In the genomic region with DNA sequence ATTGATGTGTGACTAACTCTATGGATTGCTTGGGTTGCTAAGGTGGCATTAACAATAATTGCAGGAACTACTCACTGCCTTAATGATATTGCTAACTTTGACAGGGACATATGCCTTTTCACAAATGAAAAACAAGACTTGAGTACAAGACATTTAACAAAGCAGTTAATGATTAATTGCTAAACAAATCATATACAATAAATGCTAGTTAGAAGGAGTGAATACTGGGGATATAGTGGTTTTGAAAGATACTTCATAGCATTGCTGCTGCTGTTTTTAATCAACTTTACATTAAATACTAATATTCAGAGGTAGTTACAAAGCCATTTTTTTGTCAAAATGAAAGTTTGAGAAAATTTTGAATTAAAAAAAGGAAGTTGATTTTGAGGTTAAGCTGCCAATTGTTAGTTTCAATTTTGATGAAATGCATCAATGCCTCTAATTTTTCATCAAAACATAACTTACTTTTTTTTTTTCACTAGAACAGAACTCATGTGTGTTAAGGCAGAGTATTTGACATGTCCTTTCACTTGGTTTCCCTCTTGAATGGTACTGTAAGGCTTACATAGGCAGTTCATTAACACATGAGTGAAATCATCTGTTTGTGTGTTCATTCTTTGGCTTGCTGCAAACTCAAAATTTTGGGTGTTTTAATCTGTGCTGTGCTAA, we compare ENCODE assay signal across 17 cellular contexts.
A peak's percentile ranks its signal among the peaks of the same experiment; 100 is the strongest.
DNase-seq lines count a peak whose midpoint lies in the region; ATAC-seq and TF ChIP-seq lines count a peak whose summit lies in the region.
"Had no signal": no experiment of that assay in that cellular context is flagged by ENCODE, and none has a peak within 500 bp of the region (broad histone marks: within the 10 kb centered on the region; RNA-seq: fewer than 3 reads in every experiment).

No MANE protein-coding gene starts in this region.

- peak; percentile 17 for DNase-seq in osteoblast (ENCODE audit: insufficient read length, low spot score, missing footprints)
- DNase-seq in BE2C = no peak
- no peak for DNase-seq in superior temporal gyrus (ENCODE audit: extremely low spot score)
- DNase-seq in HuH-7.5 (ENCODE audit: low spot score) = no peak
- no peak for DNase-seq in NOMO-1 treated with DMSO at 0.1 percent for 48 hours (lab: John Stamatoyannopoulos, UW; ENCODE audit: unreplicated experiment)
- DNase-seq: activated T-cell treated with anti-CD3 and anti-CD28 coated beads, Interleukin-2, amount 50 U/mL, for 24 hours; amygdala; CD4-positive, CD25-positive, alpha-beta regulatory T cell; mammary epithelial cell; nucleus accumbens; T-cell had no signal

- H3K79me2 ChIP-seq in osteoblast (ENCODE audit: insufficient read depth, low read length) = no peaks in the 10 kb centered on the region

- H3K27ac ChIP-seq in osteoblast (ENCODE audit: low read depth, low read length) = no peak overlapping the region
- H3K27ac ChIP-seq: suprapubic skin had no signal

- H3K9me3 ChIP-seq in osteoblast (ENCODE audit: low read depth, low read length) = no peaks in the 10 kb centered on the region
- H3K9me3 ChIP-seq in BE2C = no peaks in the 10 kb centered on the region
- H3K9me3 ChIP-seq: suprapubic skin had no signal

- H3K27me3 ChIP-seq in osteoblast (ENCODE audit: insufficient read depth, low read length) = no peaks in the 10 kb centered on the region
- H3K27me3 ChIP-seq in BE2C = no peaks in the 10 kb centered on the region
- H3K27me3 ChIP-seq: suprapubic skin had no signal

- no peaks in the 10 kb centered on the region for H4K20me1 ChIP-seq in osteoblast (ENCODE audit: insufficient read depth, low read length)

- no peaks in the 10 kb centered on the region for H3K4me1 ChIP-seq in osteoblast (ENCODE audit: insufficient read depth, low read length)
- no peaks in the 10 kb centered on the region for H3K4me1 ChIP-seq in BE2C
- H3K4me1 ChIP-seq: suprapubic skin had no signal

- H2AFZ ChIP-seq in osteoblast (ENCODE audit: low read length) = no peak overlapping the region

- H3K4me3 ChIP-seq in osteoblast (ENCODE audit: insufficient read depth, low read length) = no peak overlapping the region
- H3K4me3 ChIP-seq in BE2C (ENCODE audit: low read depth, low read length) = no peak overlapping the region
- H3K4me3 ChIP-seq: smooth muscle cell, suprapubic skin had no signal

- no peaks in the 10 kb centered on the region for H3K36me3 ChIP-seq in osteoblast (ENCODE audit: insufficient read depth, low read length)
- H3K36me3 ChIP-seq in BE2C = no peaks in the 10 kb centered on the region
- H3K36me3 ChIP-seq: suprapubic skin had no signal

- H3K4me2 ChIP-seq in osteoblast (ENCODE audit: insufficient read depth, low read length) = no peak overlapping the region
- H3K4me2 ChIP-seq: smooth muscle cell had no signal

- ATAC-seq in GM18873 (IDR thresholded peaks at IDR 0.05; ENCODE audit: low FRiP score, unreplicated experiment) (peak; percentile 45), GM21786 (IDR thresholded peaks at IDR 0.05; ENCODE audit: unreplicated experiment) (peak; percentile 63), HG03378 (IDR thresholded peaks at IDR 0.05; ENCODE audit: unreplicated experiment) (peak; percentile 60)
- ATAC-seq: Panc1, T-cell had no signal

- TF ChIP-seq CTCF in osteoblast (IDR thresholded peaks at IDR 0.05; ENCODE audit: extremely low read depth, low read depth, low read length) (no peak), BE2C (IDR thresholded peaks at IDR 0.05; ENCODE audit: low read depth, low read length) (no peak)
